In genomic region chr6:14144678-14145113, GRCh38 we compare ENCODE assay signal across 8 cellular contexts. TPM values are rescaled to one million over a fixed set of nuclear protein-coding genes. Genes with fewer than 3 reads are reported as not detected.
DNase-seq lines count a peak whose midpoint lies in the region; ATAC-seq and TF ChIP-seq lines count a peak whose summit lies in the region.

No MANE protein-coding gene starts in this region.

- intact Hi-C loops in esophagus muscularis mucosa (cut with DNase I) = loop anchor here (5.0 kb wide), 1 partner anchor 237 kb away; no protein-coding TSS in a partner anchor

- no peaks in the 10 kb centered on the region for H3K36me3 ChIP-seq in esophagus muscularis mucosa

- no peaks in the 10 kb centered on the region for H3K36me3 Mint-ChIP-seq in natural killer cell treated with Interleukin-12 subunit alpha and Interleukin-12 subunit beta and Interleukin-15 and Interleukin-18, amount 100 ng/mL, for 72 hours

- no peak overlapping the region for H3K4me3 ChIP-seq in esophagus muscularis mucosa

- peak; percentile 79 for ATAC-seq in GM19351 (IDR thresholded peaks at IDR 0.05; ENCODE audit: unreplicated experiment)
- peak; percentile 83 to 86 for ATAC-seq in natural killer cell treated with Interleukin-12 subunit alpha and Interleukin-12 subunit beta and Interleukin-15 and Interleukin-18, amount 100 ng/mL, for 72 hours
- ATAC-seq in stimulated activated naive CD8-positive, alpha-beta T cell treated with anti-CD3 and anti-CD28 coated beads, Interleukin-15, amount 100 ng/mL, for 72 hours = peak; percentile 90

- no peak overlapping the region for H3K4me3 Mint-ChIP-seq in natural killer cell treated with Interleukin-12 subunit alpha and Interleukin-12 subunit beta and Interleukin-15 and Interleukin-18, amount 100 ng/mL, for 72 hours
- no peak overlapping the region for H3K4me3 Mint-ChIP-seq in stimulated activated naive CD8-positive, alpha-beta T cell treated with anti-CD3 and anti-CD28 coated beads, Interleukin-15, amount 100 ng/mL, for 72 hours

- no peaks in the 10 kb centered on the region for H3K9me3 ChIP-seq in esophagus muscularis mucosa

- peak overlapping the region in 1 of 2 donors; percentile 34 for H3K27ac Mint-ChIP-seq in natural killer cell treated with Interleukin-12 subunit alpha and Interleukin-12 subunit beta and Interleukin-15 and Interleukin-18, amount 100 ng/mL, for 72 hours
- H3K27ac Mint-ChIP-seq in stimulated activated naive CD8-positive, alpha-beta T cell treated with anti-CD3 and anti-CD28 coated beads, Interleukin-15, amount 100 ng/mL, for 72 hours = peak overlapping the region; percentile 59 to 61

- TF ChIP-seq CTCF in C4-2B (conservative IDR thresholded peaks at IDR 0.05) (peak; percentile 96), esophagus muscularis mucosa (IDR thresholded peaks at IDR 0.05) (peak; percentile 86 to 98 (median 89))

- 66% methylated on average over 8 of the region's 8 CpGs for WGBS in esophagus muscularis mucosa

- H3K9me3 Mint-ChIP-seq in natural killer cell treated with Interleukin-12 subunit alpha and Interleukin-12 subunit beta and Interleukin-15 and Interleukin-18, amount 100 ng/mL, for 72 hours = no peaks in the 10 kb centered on the region
- no peaks in the 10 kb centered on the region for H3K9me3 Mint-ChIP-seq in stimulated activated naive CD8-positive, alpha-beta T cell treated with anti-CD3 and anti-CD28 coated beads, Interleukin-15, amount 100 ng/mL, for 72 hours

- TF ChIP-seq EP300 in esophagus muscularis mucosa (IDR thresholded peaks at IDR 0.05) = no peak

- H3K27me3 Mint-ChIP-seq in natural killer cell treated with Interleukin-12 subunit alpha and Interleukin-12 subunit beta and Interleukin-15 and Interleukin-18, amount 100 ng/mL, for 72 hours = no peaks in the 10 kb centered on the region
- no peaks in the 10 kb centered on the region for H3K27me3 Mint-ChIP-seq in stimulated activated naive CD8-positive, alpha-beta T cell treated with anti-CD3 and anti-CD28 coated beads, Interleukin-15, amount 100 ng/mL, for 72 hours

- no peak overlapping the region for H3K27ac ChIP-seq in C4-2B
- H3K27ac ChIP-seq in esophagus muscularis mucosa (replicated peaks in 1 of 4) = no peak overlapping the region

- H3K4me1 Mint-ChIP-seq in natural killer cell treated with Interleukin-12 subunit alpha and Interleukin-12 subunit beta and Interleukin-15 and Interleukin-18, amount 100 ng/mL, for 72 hours (ENCODE audit: low read depth in 2 of 2) = peaks cover 6 to 11% of the 10 kb centered on the region in 2 donors
- peaks cover 9% of the 10 kb centered on the region for H3K4me1 Mint-ChIP-seq in stimulated activated naive CD8-positive, alpha-beta T cell treated with anti-CD3 and anti-CD28 coated beads, Interleukin-15, amount 100 ng/mL, for 72 hours

- DNase-seq in HuH-7.5 (ENCODE audit: low spot score) (peak; percentile 65), OCI-M1 (lab: John Stamatoyannopoulos, UW) (peak; percentile 81), activated T-cell treated with anti-CD3 and anti-CD28 coated beads for 24 hours (ENCODE audit: low read depth) (peak; percentile 68), esophagus muscularis mucosa (ENCODE audit: extremely low spot score) (peak; percentile 93)
- peak; percentile 73 for DNase-seq in natural killer cell treated with Interleukin-12 subunit alpha and Interleukin-12 subunit beta and Interleukin-15 and Interleukin-18, amount 100 ng/mL, for 72 hours (ENCODE audit: low spot score)
- peak; percentile 74 for DNase-seq in stimulated activated naive CD8-positive, alpha-beta T cell treated with anti-CD3 and anti-CD28 coated beads, Interleukin-15, amount 100 ng/mL, for 72 hours

- TF ChIP-seq POLR2A in esophagus muscularis mucosa (IDR thresholded peaks at IDR 0.05; ENCODE audit: low read depth) = no peak

- H3K4me1 ChIP-seq in esophagus muscularis mucosa = peaks cover 0 to 18% (median 16%) of the 10 kb centered on the region in 4 donors

- H3K27me3 ChIP-seq in esophagus muscularis mucosa = no peaks in the 10 kb centered on the region

RNA-seq across cellular contexts. Expression of gene CD83, which starts 27.1 kb away (rescaled TPM):
- total RNA-seq in esophagus muscularis mucosa = 1 to 10 TPM; 1.2 to 4.3 (median 1.8) TPM
- total RNA-seq in natural killer cell treated with Interleukin-12 subunit alpha and Interleukin-12 subunit beta and Interleukin-15 and Interleukin-18, amount 100 ng/mL, for 72 hours = 100 to 1,000 TPM in 1 of 2 donors, 10 to 100 TPM in 1; 31.4 to 124 TPM

Comparison
In these comparisons a context has a peak if more than half of its experiments do, and no peak if none do; other contexts are left out.
1. RNA of gene CD83, which starts 27.1 kb away (total RNA-seq): 31.4 to 124 TPM in natural killer cell treated with Interleukin-12 subunit alpha and Interleukin-12 subunit beta and Interleukin-15 and Interleukin-18, amount 100 ng/mL, for 72 hours; 1.2 to 4.3 TPM in esophagus muscularis mucosa; every median in the first group is over 4 times any median in the second.
2. Peak in every context shown above with its lines, with median percentiles within 50 percentile points of each other: ATAC-seq and DNase-seq.